In the genomic region with DNA sequence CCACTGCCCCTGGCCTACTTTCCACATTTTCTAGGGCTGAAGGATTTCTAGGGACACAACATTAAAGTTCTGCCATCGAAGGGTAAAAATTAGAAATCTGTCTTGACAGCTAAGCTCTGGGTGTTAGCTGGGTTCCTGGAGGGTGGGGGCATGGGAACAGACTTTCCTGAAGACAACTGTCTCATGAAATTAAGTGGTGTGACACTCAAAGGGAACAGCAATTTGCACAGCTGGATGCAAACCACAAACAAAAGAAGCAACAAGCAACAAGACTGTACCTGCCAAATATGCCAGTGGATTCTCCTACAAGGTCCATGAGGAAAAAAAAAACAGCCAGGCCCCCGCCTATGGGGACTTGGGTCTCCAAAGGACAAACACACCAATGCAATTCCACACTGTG, we compare ENCODE assay signal across 32 cellular contexts. TPM values are rescaled to one million over a fixed set of nuclear protein-coding genes. Genes with fewer than 3 reads are reported as not detected.
"Had no signal": no experiment of that assay in that cellular context is flagged by ENCODE, and none has a peak within 500 bp of the region (broad histone marks: within the 10 kb centered on the region; RNA-seq: fewer than 3 reads in every experiment).

No MANE protein-coding gene starts in this region.

- H3K4me3 ChIP-seq: coronary artery, esophagus muscularis mucosa, gastroesophageal sphincter, heart left ventricle, hepatocyte, prostate gland, right atrium auricular region, smooth muscle cell, testis, tibial artery, upper lobe of left lung had no signal

- H3K4me2 ChIP-seq: hepatocyte, smooth muscle cell had no signal

- H3K4me1 ChIP-seq: esophagus muscularis mucosa, foreskin keratinocyte, gastroesophageal sphincter, heart left ventricle, prostate gland, right atrium auricular region, tibial artery, upper lobe of left lung had no signal

- ATAC-seq: foreskin keratinocyte; gastroesophageal sphincter; heart left ventricle; left lobe of liver; naive thymus-derived CD4-positive, alpha-beta T cell; sciatic nerve had no signal

- DNase-seq: dermis blood vessel endothelial cell; effector memory CD4-positive, alpha-beta T cell; foreskin keratinocyte; heart left ventricle; kidney; mesenchymal stem cell; midbrain; naive thymus-derived CD4-positive, alpha-beta T cell; stimulated activated CD4-positive, alpha-beta T cell treated with anti-CD3 and anti-CD28 coated beads, Interleukin-12 subunit alpha, Interleukin-12 subunit beta, amount 100 ng/mL, for 4 hours; stimulated activated CD4-positive, alpha-beta T cell treated with anti-CD3 and anti-CD28 coated beads, Interleukin-1b, Interleukin-23, amount 100 ng/mL, for 48 hours; stimulated activated CD4-positive, alpha-beta T cell treated with anti-CD3 and anti-CD28 coated beads, Interleukin-4, amount 100 ng/mL, for 1 hour; stimulated activated CD8-positive, alpha-beta memory T cell treated with anti-CD3 and anti-CD28 coated beads, Interleukin-4, amount 100 ng/mL, for 48 hours; stimulated activated naive CD4-positive, alpha-beta T cell treated with Interleukin-2 at 50 U/mL for 16 hours; substantia nigra; testis; tibial artery; upper lobe of left lung had no signal

- H3K27ac ChIP-seq: coronary artery, esophagus muscularis mucosa, foreskin keratinocyte, gastroesophageal sphincter, heart left ventricle, hepatocyte, neutrophil, prostate gland, right atrium auricular region, testis, tibial artery, upper lobe of left lung had no signal

- H3K27me3 ChIP-seq: foreskin keratinocyte, neutrophil, right atrium auricular region, testis, upper lobe of left lung had no signal

- H3K36me3 ChIP-seq: gastroesophageal sphincter, neutrophil, prostate gland, right atrium auricular region, tibial artery, upper lobe of left lung had no signal

- H3K79me2 ChIP-seq: hepatocyte had no signal

- H3K9me3 ChIP-seq: esophagus muscularis mucosa, gastroesophageal sphincter, neutrophil, prostate gland, right atrium auricular region, testis, tibial artery, upper lobe of left lung had no signal

- H2AFZ ChIP-seq: hepatocyte had no signal

RNA-seq across cellular contexts. Expression of a gene that starts 32.5 kb away (rescaled TPM):
- total RNA-seq: dermis blood vessel endothelial cell; endothelial cell of umbilical vein; fibroblast of lung; left lobe of liver; lower leg skin; lung microvascular endothelial cell; naive thymus-derived CD4-positive, alpha-beta T cell; smooth muscle cell had no signal
- polyA plus RNA-seq: endothelial cell of umbilical vein; fibroblast of lung; foreskin keratinocyte; naive thymus-derived CD4-positive, alpha-beta T cell; neural cell; smooth muscle cell had no signal
